ENCODE assay signal across 11 cellular contexts in genomic region chr9:77440057-77440456, GRCh38.
DNase-seq lines count a peak whose midpoint lies in the region; ATAC-seq lines count a peak whose summit lies in the region.
"Had no signal": no experiment of that assay in that cellular context is flagged by ENCODE, and none has a peak within 500 bp of the region (broad histone marks: within the 10 kb centered on the region; RNA-seq: fewer than 3 reads in every experiment).

No MANE protein-coding gene starts in this region.

- no peaks in the 10 kb centered on the region for H3K36me3 Mint-ChIP-seq in naive thymus-derived CD4-positive, alpha-beta T cell

- CTCF ChIA-PET in naive thymus-derived CD4-positive, alpha-beta T cell (lab: Charles Lee) = no interaction called here

- POLR2A ChIA-PET in naive thymus-derived CD4-positive, alpha-beta T cell (lab: Charles Lee) = no interaction called here

- peak overlapping the region; percentile 64 for H3K9ac ChIP-seq in adipocyte (ENCODE audit: low read length)

- no peak for ATAC-seq in naive thymus-derived CD4-positive, alpha-beta T cell

- H3K9me3 ChIP-seq in adipocyte (ENCODE audit: control insufficient read depth, low read length) = no peaks in the 10 kb centered on the region
- H3K9me3 ChIP-seq in naive thymus-derived CD4-positive, alpha-beta T cell (ENCODE audit: control insufficient read depth in 2 of 3, low read length in 3 of 3) = no peaks in the 10 kb centered on the region

- intact Hi-C loops in naive thymus-derived CD4-positive, alpha-beta T cell (cut with micrococcal nuclease) = no loop called here

- H3K27me3 Mint-ChIP-seq in naive thymus-derived CD4-positive, alpha-beta T cell = peaks cover 0 to 8% (median 0%) of the 10 kb centered on the region in 5 donors

- in situ Hi-C loops in KBM-7 (cut with MboI; ENCODE audit: low pct_unique_long_range_greater_than_20kb, low sequenced_read_pairs) = loop anchor here (25.0 kb wide), 1 partner anchor 297 kb away; no protein-coding TSS in a partner anchor

- H3K4me3 ChIP-seq in adipocyte (ENCODE audit: low read length) = peak overlapping the region; percentile 66
- H3K4me3 ChIP-seq in naive thymus-derived CD4-positive, alpha-beta T cell (ENCODE audit: low read length) = no peak overlapping the region

- H3K4me1 ChIP-seq in adipocyte (ENCODE audit: control insufficient read depth, insufficient read depth, low read length) = peaks cover 11% of the 10 kb centered on the region
- no peaks in the 10 kb centered on the region for H3K4me1 ChIP-seq in naive thymus-derived CD4-positive, alpha-beta T cell (ENCODE audit: control insufficient read depth in 2 of 2, insufficient read depth in 2 of 2, low read length in 2 of 2)

- no peaks in the 10 kb centered on the region for H3K9me3 Mint-ChIP-seq in naive thymus-derived CD4-positive, alpha-beta T cell
- H3K9me3 Mint-ChIP-seq: T-helper 2 cell treated with Interferon-gamma antibody and Interleukin-4, amounts not matched to agents 5 μg/mL and 100 μg/mL, for 36 hours had no signal

- no peaks in the 10 kb centered on the region for H3K36me3 ChIP-seq in adipocyte (ENCODE audit: control insufficient read depth, insufficient read depth, low read length, severe bottlenecking)
- H3K36me3 ChIP-seq in naive thymus-derived CD4-positive, alpha-beta T cell (ENCODE audit: control insufficient read depth in 2 of 3, insufficient read depth in 3 of 3, low read length in 3 of 3) = no peaks in the 10 kb centered on the region

- no peak overlapping the region for H3K27ac Mint-ChIP-seq in naive thymus-derived CD4-positive, alpha-beta T cell
- H3K27ac Mint-ChIP-seq: T-helper 2 cell treated with Interferon-gamma antibody and Interleukin-4, amounts not matched to agents 5 μg/mL and 100 μg/mL, for 36 hours had no signal

- H3K27me3 ChIP-seq in adipocyte (replicated peaks; ENCODE audit: control insufficient read depth, insufficient read depth, low read length) = no peaks in the 10 kb centered on the region
- H3K27me3 ChIP-seq in naive thymus-derived CD4-positive, alpha-beta T cell (ENCODE audit: control insufficient read depth in 2 of 2, insufficient read depth in 2 of 2, low read length in 2 of 2) = no peaks in the 10 kb centered on the region

- H3K4me1 Mint-ChIP-seq in naive thymus-derived CD4-positive, alpha-beta T cell = no peaks in the 10 kb centered on the region

- peak; percentile 77 for DNase-seq in AG20443 (ENCODE audit: low spot score)
- peak; percentile 9 for DNase-seq in KBM-7
- DNase-seq in adipocyte (ENCODE audit: low read depth) = peak; percentile 13
- DNase-seq in iris pigment epithelial cell (ENCODE audit: low read depth) = peak; percentile 26
- no peak for DNase-seq in OCI-M2 (lab: John Stamatoyannopoulos, UW; ENCODE audit: unreplicated experiment)
- no peak for DNase-seq in naive thymus-derived CD4-positive, alpha-beta T cell
- no peak for DNase-seq in HuH-7.5 (ENCODE audit: low spot score)
- DNase-seq in SK-N-DZ (ENCODE audit: low spot score) = no peak
- DNase-seq: effector CD8-positive, alpha-beta T cell; NCI-H1048 had no signal

- H3K4me3 Mint-ChIP-seq in naive thymus-derived CD4-positive, alpha-beta T cell = no peak overlapping the region
- H3K4me3 Mint-ChIP-seq: T-helper 2 cell treated with Interferon-gamma antibody and Interleukin-4, amounts not matched to agents 5 μg/mL and 100 μg/mL, for 36 hours had no signal

- no peak overlapping the region for H3K27ac ChIP-seq in naive thymus-derived CD4-positive, alpha-beta T cell (ENCODE audit: low read depth, low read length)

Comparison
In these comparisons a context has a peak if more than half of its experiments do, and no peak if none do; other contexts are left out.
1. DNase-seq: peak in AG20443 (single experiment), KBM-7 (single experiment), adipocyte (single experiment) and iris pigment epithelial cell (single experiment); none in OCI-M2 (single experiment), naive thymus-derived CD4-positive, alpha-beta T cell (0 of 9), HuH-7.5 (single experiment) and SK-N-DZ (single experiment).